Comparison of ENCODE assay signal across 19 cellular contexts in genomic region chr20:47191074-47191673, GRCh38.
DNase-seq lines count a peak whose midpoint lies in the region; ATAC-seq and TF ChIP-seq lines count a peak whose summit lies in the region.
"Had no signal": no experiment of that assay in that cellular context is flagged by ENCODE, and none has a peak within 500 bp of the region (broad histone marks: within the 10 kb centered on the region; RNA-seq: fewer than 3 reads in every experiment).

No MANE protein-coding gene starts in this region.

- no peaks in the 10 kb centered on the region for H3K9me3 ChIP-seq in esophagus squamous epithelium
- H3K9me3 ChIP-seq: Caco-2, lower lobe of right lung, ovary had no signal

- DNase-seq in EH (ENCODE audit: low read depth) (peak; percentile 31), HPDE6-E6E7 (ENCODE audit: extremely low spot score) (peak; percentile 91), kidney epithelial cell (ENCODE audit: low read depth) (peak; percentile 43), esophagus squamous epithelium (lab: John Stamatoyannopoulos, UW) (no peak), retina (no peak), HuH-7.5 (ENCODE audit: low spot score) (no peak)
- DNase-seq: activated CD8-positive, alpha-beta T cell treated with anti-CD3 and anti-CD28 coated beads, Interleukin-2, amount 10 ng/mL, durations not matched to agents 7 days and 5 days; activated naive CD8-positive, alpha-beta T cell treated with anti-CD3 and anti-CD28 coated beads, Interleukin-2, amount 50 U/mL, for 24 hours; Caco-2; lower lobe of right lung; MM.1S; naive B cell; NCI-H345; ovary; stimulated activated CD4-positive, alpha-beta T cell treated with anti-CD3 and anti-CD28 coated beads, Interleukin-2, amount 100 ng/mL, for 24 hours had no signal

- intact Hi-C loops in esophagus squamous epithelium (cut with DNase I): no loop called here

- H3K4me3 ChIP-seq in kidney epithelial cell (ENCODE audit: low read depth, low read length) (no peak overlapping the region), esophagus squamous epithelium (no peak overlapping the region)
- H3K4me3 ChIP-seq: cardiac muscle cell, lower lobe of right lung, ovary had no signal

- H3K4me3 Mint-ChIP-seq in activated T-helper 17 cell treated with anti-CD3 and anti-CD28 coated beads, Interleukin-2, amount 50 U/mL, for 72 hours: no peak overlapping the region
- H3K4me3 Mint-ChIP-seq: activated CD8-positive, alpha-beta T cell treated with anti-CD3 and anti-CD28 coated beads, Interleukin-2, amount 10 ng/mL, durations not matched to agents 7 days and 5 days; activated naive CD8-positive, alpha-beta T cell treated with anti-CD3 and anti-CD28 coated beads, Interleukin-2, amount 50 U/mL, for 24 hours; naive B cell; T-helper 1 cell treated with Interleukin-12 subunit alpha and Interleukin-12 subunit beta and Interleukin-4 antibody, amounts not matched to agents 30 μg/mL and 1 μg/mL, for 36 hours; WTC11 had no signal

- H3K36me3 ChIP-seq in kidney epithelial cell (ENCODE audit: control insufficient read depth, insufficient read depth, low read length) (no peaks in the 10 kb centered on the region), esophagus squamous epithelium (peaks cover 0 to 35% (median 0%) of the 10 kb centered on the region in 3 donors)
- H3K36me3 ChIP-seq: cardiac muscle cell, lower lobe of right lung, ovary had no signal

- peaks cover 9% of the 10 kb centered on the region for H3K27me3 Mint-ChIP-seq in activated T-helper 17 cell treated with anti-CD3 and anti-CD28 coated beads, Interleukin-2, amount 50 U/mL, for 72 hours

- H3K27me3 ChIP-seq in kidney epithelial cell (ENCODE audit: control insufficient read depth, insufficient read depth, low read length) (no peaks in the 10 kb centered on the region), esophagus squamous epithelium (no peaks in the 10 kb centered on the region)
- H3K27me3 ChIP-seq: cardiac muscle cell, ovary had no signal

- H3K27ac ChIP-seq in esophagus squamous epithelium: no peak overlapping the region
- H3K27ac ChIP-seq: cardiac muscle cell, lower lobe of right lung, ovary had no signal

- H3K4me1 ChIP-seq in esophagus squamous epithelium: peaks cover 0 to 14% (median 0%) of the 10 kb centered on the region in 3 donors
- H3K4me1 ChIP-seq: Caco-2 had no signal

- H3K27ac Mint-ChIP-seq in activated T-helper 17 cell treated with anti-CD3 and anti-CD28 coated beads, Interleukin-2, amount 50 U/mL, for 72 hours: no peak overlapping the region
- H3K27ac Mint-ChIP-seq: activated CD8-positive, alpha-beta T cell treated with anti-CD3 and anti-CD28 coated beads, Interleukin-2, amount 10 ng/mL, durations not matched to agents 7 days and 5 days; activated naive CD8-positive, alpha-beta T cell treated with anti-CD3 and anti-CD28 coated beads, Interleukin-2, amount 50 U/mL, for 24 hours; T-helper 1 cell treated with Interleukin-12 subunit alpha and Interleukin-12 subunit beta and Interleukin-4 antibody, amounts not matched to agents 30 μg/mL and 1 μg/mL, for 36 hours; WTC11 had no signal

- ATAC-seq in activated T-helper 17 cell treated with anti-CD3 and anti-CD28 coated beads, Interleukin-2, amount 50 U/mL, for 72 hours (replicated peaks): peak; percentile 91
- ATAC-seq: activated CD8-positive, alpha-beta T cell treated with anti-CD3 and anti-CD28 coated beads, Interleukin-2, amount 10 ng/mL, durations not matched to agents 7 days and 5 days; activated naive CD8-positive, alpha-beta T cell treated with anti-CD3 and anti-CD28 coated beads, Interleukin-2, amount 50 U/mL, for 24 hours; lower lobe of right lung; WTC11 had no signal

- no peaks in the 10 kb centered on the region for H3K9me3 Mint-ChIP-seq in activated T-helper 17 cell treated with anti-CD3 and anti-CD28 coated beads, Interleukin-2, amount 50 U/mL, for 72 hours
- H3K9me3 Mint-ChIP-seq: activated naive CD8-positive, alpha-beta T cell treated with anti-CD3 and anti-CD28 coated beads, Interleukin-2, amount 50 U/mL, for 24 hours; naive B cell; T-helper 1 cell treated with Interleukin-12 subunit alpha and Interleukin-12 subunit beta and Interleukin-4 antibody, amounts not matched to agents 30 μg/mL and 1 μg/mL, for 36 hours; WTC11 had no signal

- no peaks in the 10 kb centered on the region for H3K36me3 Mint-ChIP-seq in activated T-helper 17 cell treated with anti-CD3 and anti-CD28 coated beads, Interleukin-2, amount 50 U/mL, for 72 hours (ENCODE audit: low read depth)
- H3K36me3 Mint-ChIP-seq: naive B cell, WTC11 had no signal

- no peak for TF ChIP-seq POLR2A in esophagus squamous epithelium (IDR thresholded peaks at IDR 0.05)

- peaks cover under 1% of the 10 kb centered on the region for H3K4me1 Mint-ChIP-seq in activated T-helper 17 cell treated with anti-CD3 and anti-CD28 coated beads, Interleukin-2, amount 50 U/mL, for 72 hours

- 36 to 50% methylated on average over 1 of the region's 1 CpG for WGBS in esophagus squamous epithelium, 2 donors

- no peak for TF ChIP-seq CTCF in kidney epithelial cell (IDR thresholded peaks at IDR 0.05; ENCODE audit: insufficient read depth, low read length, poor library complexity, severe bottlenecking)
- no peak for TF ChIP-seq CTCF in esophagus squamous epithelium (IDR thresholded peaks at IDR 0.05)

Comparison
In these comparisons a context has a peak if more than half of its experiments do, and no peak if none do; other contexts are left out.
1. DNase-seq: peak in EH (single experiment), HPDE6-E6E7 (single experiment) and kidney epithelial cell (single experiment); none in esophagus squamous epithelium (single experiment), retina (single experiment) and HuH-7.5 (single experiment).